8 cellular contexts compared by ENCODE assay signal in the genomic region with DNA sequence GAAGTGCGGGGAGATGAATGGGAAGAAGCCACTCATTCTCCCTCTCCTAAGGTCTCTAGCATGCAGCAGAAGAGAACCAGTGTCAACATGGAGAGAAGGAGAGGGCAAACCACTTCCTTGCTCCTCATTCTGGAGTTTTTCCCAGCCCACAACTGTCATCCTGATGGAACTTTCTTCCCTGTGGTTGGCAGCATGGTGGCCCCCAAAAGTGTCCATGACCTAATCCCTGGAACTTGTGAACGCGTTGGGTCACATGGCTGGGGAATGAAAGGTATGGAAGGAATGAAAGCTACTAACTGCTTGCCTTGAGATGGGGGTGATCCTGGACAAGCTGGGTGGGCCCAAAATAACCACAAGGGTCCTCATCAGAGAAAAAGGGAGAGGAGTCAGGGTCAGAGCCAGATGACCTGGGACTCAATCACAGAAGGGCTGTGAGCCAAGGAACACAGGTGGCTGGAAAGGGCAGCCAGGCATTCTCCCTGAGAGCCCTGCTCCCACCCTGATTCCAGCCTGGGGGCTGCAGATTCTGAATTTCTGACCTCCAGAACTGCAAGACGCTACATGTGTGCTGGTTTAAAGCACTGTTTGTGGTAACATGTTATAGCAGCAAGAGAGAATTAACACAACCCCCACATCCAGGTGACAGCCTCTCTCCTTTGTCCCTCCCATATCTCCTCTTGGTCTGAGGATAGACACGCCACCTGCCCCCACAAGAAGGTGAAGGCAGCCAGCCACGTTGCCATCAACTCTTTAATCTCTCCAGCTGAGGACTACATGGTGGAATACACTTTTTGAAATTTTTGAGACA.
DNase-seq lines count a peak whose midpoint lies in the region; ATAC-seq and TF ChIP-seq lines count a peak whose summit lies in the region.

No MANE protein-coding gene starts in this region.

- no peaks in the 10 kb centered on the region for H3K36me3 Mint-ChIP-seq in IgD-negative memory B cell
- H3K36me3 Mint-ChIP-seq in central memory CD8-positive, alpha-beta T cell (ENCODE audit: insufficient read depth) = peaks cover 11% of the 10 kb centered on the region

- POLR2A ChIA-PET in AG04450 (lab: Yijun Ruan, JAX) = interaction anchor here (1.0 to 1.5 kb wide), 2 partner anchors 61 to 63 kb away, joined by 3 read pairs; no protein-coding TSS in a partner anchor

- H3K27ac ChIP-seq in AG04450 (ENCODE audit: low read depth, low read length) = peak overlapping the region; percentile 98

- peaks cover 6 to 16% (median 9%) of the 10 kb centered on the region in 3 donors for H3K4me1 Mint-ChIP-seq in IgD-negative memory B cell
- H3K4me1 Mint-ChIP-seq in central memory CD8-positive, alpha-beta T cell = peaks cover 26% of the 10 kb centered on the region

- CTCF ChIA-PET in AG04450 (lab: Charles Lee) = interaction anchor here (4.8 kb wide), 1 partner anchor 87 kb away, joined by 42 read pairs; no protein-coding TSS in a partner anchor

- DNase-seq in AG04450 (ENCODE audit: low read depth, low spot score) (peak; percentile 58), myocyte (ENCODE audit: low read depth) (peak; percentile 96), NCI-H69 (lab: John Stamatoyannopoulos, UW) (no peak), Kasumi-1 (lab: John Stamatoyannopoulos, UW) (no peak)
- DNase-seq in central memory CD8-positive, alpha-beta T cell (ENCODE audit: low spot score in 2 of 2) = no peak
- DNase-seq in stimulated activated CD4-positive, alpha-beta T cell treated with anti-CD3 and anti-CD28 coated beads, Interleukin-2, amount 100 ng/mL, for 24 hours = no peak

- peak overlapping the region in 2 of 3 donors; percentile 1 to 10 for H3K27ac Mint-ChIP-seq in IgD-negative memory B cell
- H3K27ac Mint-ChIP-seq in central memory CD8-positive, alpha-beta T cell (ENCODE audit: low read depth) = peak overlapping the region; percentile 85

- no peak for TF ChIP-seq CTCF in AG04450 (IDR thresholded peaks at IDR 0.05; ENCODE audit: low read depth, low read length)

- no peaks in the 10 kb centered on the region; the same call in 1 of the 2 replicates for H3K9me3 ChIP-seq in AG04450 (ENCODE audit: control insufficient read depth, insufficient read depth, low read length)

- no peaks in the 10 kb centered on the region for H3K27me3 ChIP-seq in AG04450 (ENCODE audit: control insufficient read depth, insufficient read depth, low read length)

- H3K4me3 Mint-ChIP-seq in IgD-negative memory B cell = no peak overlapping the region
- H3K4me3 Mint-ChIP-seq in central memory CD8-positive, alpha-beta T cell = peak overlapping the region; percentile 53

- H3K27me3 Mint-ChIP-seq in IgD-negative memory B cell = no peaks in the 10 kb centered on the region
- H3K27me3 Mint-ChIP-seq in central memory CD8-positive, alpha-beta T cell = no peaks in the 10 kb centered on the region

- H3K4me3 ChIP-seq in AG04450 (ENCODE audit: low read depth, low read length) = peak overlapping the region; percentile 51

- no peaks in the 10 kb centered on the region for H3K9me3 Mint-ChIP-seq in IgD-negative memory B cell
- no peaks in the 10 kb centered on the region for H3K9me3 Mint-ChIP-seq in central memory CD8-positive, alpha-beta T cell

- ATAC-seq in central memory CD8-positive, alpha-beta T cell (replicated peaks; ENCODE audit: extremely low read depth, poor library complexity, severe bottlenecking) = no peak
- ATAC-seq in HG02870 (IDR thresholded peaks at IDR 0.05; ENCODE audit: unreplicated experiment) = no peak

Comparison
In these comparisons a context has a peak if more than half of its experiments do, and no peak if none do; other contexts are left out.
1. DNase-seq: peak in AG04450 (single experiment) and myocyte (single experiment); none in central memory CD8-positive, alpha-beta T cell (0 of 2), stimulated activated CD4-positive, alpha-beta T cell treated with anti-CD3 and anti-CD28 coated beads, Interleukin-2, amount 100 ng/mL, for 24 hours (0 of 2), NCI-H69 (single experiment) and Kasumi-1 (0 of 2).